7 cellular contexts compared by ENCODE assay signal in the genomic region with DNA sequence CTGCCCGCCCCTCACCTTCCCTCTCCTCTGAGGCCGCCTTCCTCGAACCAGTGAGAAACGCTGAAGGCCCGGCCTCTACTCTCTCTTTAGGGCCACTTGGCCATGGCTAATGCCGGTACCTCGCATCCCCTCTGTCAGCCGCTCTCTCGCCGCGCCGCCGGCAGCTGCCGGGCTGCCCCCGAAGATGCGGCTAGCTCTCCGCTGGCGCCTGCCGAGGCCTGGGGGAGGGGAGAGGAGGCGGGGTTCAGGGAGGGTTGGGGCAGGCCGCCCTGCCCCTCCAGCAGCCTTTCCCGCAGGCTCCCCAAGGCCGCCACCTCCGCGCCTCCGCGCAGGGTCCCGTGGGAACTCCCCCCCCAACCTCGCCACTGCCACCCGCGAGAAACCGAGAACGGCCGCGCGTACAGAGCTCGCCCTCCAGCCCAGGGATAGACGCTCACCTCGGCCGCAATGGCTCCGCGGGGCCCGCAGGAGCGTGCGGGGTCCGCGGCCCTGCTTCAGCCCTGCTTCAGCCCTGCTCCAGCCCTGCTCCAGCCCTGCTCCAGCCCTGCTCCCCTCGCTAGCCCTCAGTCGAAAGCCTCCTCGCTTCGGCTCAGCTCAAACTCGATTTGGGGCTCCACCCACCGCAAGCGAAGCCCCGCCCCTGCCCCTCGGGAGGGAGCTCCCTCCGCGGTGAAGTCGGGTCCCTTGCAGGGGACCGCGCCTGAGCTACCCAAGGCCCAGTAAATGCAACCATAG. TPM values are rescaled to one million over a fixed set of nuclear protein-coding genes. Genes with fewer than 3 reads are reported as not detected.
DNase-seq lines count a peak whose midpoint lies in the region; ATAC-seq, FAIRE-seq and TF ChIP-seq lines count a peak whose summit lies in the region.

A gene with protein sequence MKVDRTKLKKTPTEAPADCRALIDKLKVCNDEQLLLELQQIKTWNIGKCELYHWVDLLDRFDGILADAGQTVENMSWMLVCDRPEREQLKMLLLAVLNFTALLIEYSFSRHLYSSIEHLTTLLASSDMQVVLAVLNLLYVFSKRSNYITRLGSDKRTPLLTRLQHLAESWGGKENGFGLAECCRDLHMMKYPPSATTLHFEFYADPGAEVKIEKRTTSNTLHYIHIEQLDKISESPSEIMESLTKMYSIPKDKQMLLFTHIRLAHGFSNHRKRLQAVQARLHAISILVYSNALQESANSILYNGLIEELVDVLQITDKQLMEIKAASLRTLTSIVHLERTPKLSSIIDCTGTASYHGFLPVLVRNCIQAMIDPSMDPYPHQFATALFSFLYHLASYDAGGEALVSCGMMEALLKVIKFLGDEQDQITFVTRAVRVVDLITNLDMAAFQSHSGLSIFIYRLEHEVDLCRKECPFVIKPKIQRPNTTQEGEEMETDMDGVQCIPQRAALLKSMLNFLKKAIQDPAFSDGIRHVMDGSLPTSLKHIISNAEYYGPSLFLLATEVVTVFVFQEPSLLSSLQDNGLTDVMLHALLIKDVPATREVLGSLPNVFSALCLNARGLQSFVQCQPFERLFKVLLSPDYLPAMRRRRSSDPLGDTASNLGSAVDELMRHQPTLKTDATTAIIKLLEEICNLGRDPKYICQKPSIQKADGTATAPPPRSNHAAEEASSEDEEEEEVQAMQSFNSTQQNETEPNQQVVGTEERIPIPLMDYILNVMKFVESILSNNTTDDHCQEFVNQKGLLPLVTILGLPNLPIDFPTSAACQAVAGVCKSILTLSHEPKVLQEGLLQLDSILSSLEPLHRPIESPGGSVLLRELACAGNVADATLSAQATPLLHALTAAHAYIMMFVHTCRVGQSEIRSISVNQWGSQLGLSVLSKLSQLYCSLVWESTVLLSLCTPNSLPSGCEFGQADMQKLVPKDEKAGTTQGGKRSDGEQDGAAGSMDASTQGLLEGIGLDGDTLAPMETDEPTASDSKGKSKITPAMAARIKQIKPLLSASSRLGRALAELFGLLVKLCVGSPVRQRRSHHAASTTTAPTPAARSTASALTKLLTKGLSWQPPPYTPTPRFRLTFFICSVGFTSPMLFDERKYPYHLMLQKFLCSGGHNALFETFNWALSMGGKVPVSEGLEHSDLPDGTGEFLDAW (N-terminal part only) (minus strand): TSS at position 569 of the 735 bp plus-strand sequence. CDS start 32,612 bp downstream, outside the sequence.

- DNase-seq in NCI-H2227 treated with DMSO at 0.1 percent for 48 hours (lab: John Stamatoyannopoulos, UW): peak; percentile 89
- peak; percentile 87 for DNase-seq in WERI-Rb-1
- peak; percentile 41 to 83 for DNase-seq in T47D (ENCODE audit: low read depth in 1 of 2, low spot score in 1 of 2)
- DNase-seq in iPS-NIHi11 (ENCODE audit: low spot score): peak; percentile 75
- peak; percentile 58 for DNase-seq in small intestine

- H3K36me3 ChIP-seq in WERI-Rb-1 (peaks cover 13% of the 10 kb centered on the region), small intestine (ENCODE audit: control insufficient read depth in 2 of 2, insufficient read depth in 2 of 2, low read length in 2 of 2) (no peaks in the 10 kb centered on the region)

- no peak for TF ChIP-seq CTCF in WERI-Rb-1 (IDR thresholded peaks at IDR 0.05; ENCODE audit: low read depth, low read length)

- no peaks in the 10 kb centered on the region for H3K27me3 ChIP-seq in WERI-Rb-1 (ENCODE audit: insufficient read depth, low read depth, severe bottlenecking)
- H3K27me3 ChIP-seq in small intestine (ENCODE audit: control insufficient read depth in 2 of 2, insufficient read depth in 2 of 2, low read length in 2 of 2): no peaks in the 10 kb centered on the region

- H3K27ac ChIP-seq in WERI-Rb-1 (peak within 1 kb of the TSS; percentile 84), small intestine (ENCODE audit: low read depth in 1 of 2, low read length in 1 of 2) (peak within 1 kb of the TSS; percentile 27 to 92)

- WGBS in small intestine, 3 donors: 0 to 48% (median 0%) methylated on average over 22 to 50 of the region's 61 CpGs

- in situ Hi-C loops in T47D (cut with HindIII; ENCODE audit: low pct_unique_long_range_greater_than_20kb, low sequenced_read_pairs): no loop called here

- H3K4me1 ChIP-seq in small intestine (ENCODE audit: control insufficient read depth in 2 of 2, insufficient read depth in 1 of 2, low read depth in 1 of 2, low read length in 1 of 2): peaks cover 0 to 6% of the 10 kb centered on the region in 2 donors

- ATAC-seq in GM18511 (IDR thresholded peaks at IDR 0.05; ENCODE audit: unreplicated experiment) (peak; percentile 52), HG03064 (IDR thresholded peaks at IDR 0.05; ENCODE audit: low read depth, unreplicated experiment) (peak; percentile 42)

- H3K9me3 ChIP-seq in WERI-Rb-1 (ENCODE audit: severe bottlenecking) (no peaks in the 10 kb centered on the region), small intestine (ENCODE audit: control insufficient read depth, low read depth) (no peaks in the 10 kb centered on the region)

- no peak for FAIRE-seq in small intestine (lab: Jason Lieb, UNC)

- H3K4me3 ChIP-seq in WERI-Rb-1 (ENCODE audit: low read depth, low read length) (peak within 1 kb of the TSS; percentile 75), small intestine (ENCODE audit: low read depth in 1 of 2, low read length in 2 of 2) (peak within 1 kb of the TSS; percentile 64 to 76)

RNA-seq across cellular contexts. Expression of the gene that starts here (rescaled TPM):
- 10 to 100 TPM; 22.4 to 39.0 (median 27.1) TPM for polyA plus RNA-seq in small intestine

Comparison
In these comparisons a context has a peak if more than half of its experiments do, and no peak if none do; other contexts are left out.
1. Peak in every context shown above with its lines: DNase-seq, ATAC-seq, H3K4me3 ChIP-seq and H3K27ac ChIP-seq.